1 cellular context compared by ENCODE assay signal in the genomic region with DNA sequence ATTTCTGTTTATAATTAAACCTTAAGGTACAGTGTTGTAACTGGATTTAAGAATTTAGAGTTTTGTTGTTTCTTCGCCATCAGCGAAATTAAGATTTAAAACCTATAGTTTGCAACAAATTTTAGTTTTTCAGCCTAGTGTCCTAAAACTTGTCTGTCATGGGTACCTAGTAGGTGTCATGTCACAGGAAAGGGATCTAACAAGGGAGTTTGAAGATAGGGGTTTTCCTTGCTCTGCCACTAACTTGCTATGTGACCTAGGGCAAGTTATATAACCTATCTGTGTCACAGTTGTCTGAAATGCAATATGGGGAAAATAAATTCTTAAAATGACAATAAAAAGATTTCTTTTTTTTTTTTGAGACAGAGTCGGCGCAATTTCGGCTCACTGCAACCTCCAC.
TF ChIP-seq lines count a peak whose summit lies in the region.

No MANE protein-coding gene starts in this region.

TF ChIP-seq in IMR-90, 13 proteins besides CTCF, POLR2A, EP300 and RAD21 (continued from another document):
- TF ChIP-seq, protein P1, sequence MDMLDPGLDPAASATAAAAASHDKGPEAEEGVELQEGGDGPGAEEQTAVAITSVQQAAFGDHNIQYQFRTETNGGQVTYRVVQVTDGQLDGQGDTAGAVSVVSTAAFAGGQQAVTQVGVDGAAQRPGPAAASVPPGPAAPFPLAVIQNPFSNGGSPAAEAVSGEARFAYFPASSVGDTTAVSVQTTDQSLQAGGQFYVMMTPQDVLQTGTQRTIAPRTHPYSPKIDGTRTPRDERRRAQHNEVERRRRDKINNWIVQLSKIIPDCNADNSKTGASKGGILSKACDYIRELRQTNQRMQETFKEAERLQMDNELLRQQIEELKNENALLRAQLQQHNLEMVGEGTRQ (IDR thresholded peaks at IDR 0.05; ENCODE audit: low read depth, low read length), result no peak
- TF ChIP-seq SMC3 (IDR thresholded peaks at IDR 0.05; ENCODE audit: low read depth, low read length), result no peak
- no peak for TF ChIP-seq MAFK (IDR thresholded peaks at IDR 0.05; ENCODE audit: low read depth, low read length)
- TF ChIP-seq, protein P2, sequence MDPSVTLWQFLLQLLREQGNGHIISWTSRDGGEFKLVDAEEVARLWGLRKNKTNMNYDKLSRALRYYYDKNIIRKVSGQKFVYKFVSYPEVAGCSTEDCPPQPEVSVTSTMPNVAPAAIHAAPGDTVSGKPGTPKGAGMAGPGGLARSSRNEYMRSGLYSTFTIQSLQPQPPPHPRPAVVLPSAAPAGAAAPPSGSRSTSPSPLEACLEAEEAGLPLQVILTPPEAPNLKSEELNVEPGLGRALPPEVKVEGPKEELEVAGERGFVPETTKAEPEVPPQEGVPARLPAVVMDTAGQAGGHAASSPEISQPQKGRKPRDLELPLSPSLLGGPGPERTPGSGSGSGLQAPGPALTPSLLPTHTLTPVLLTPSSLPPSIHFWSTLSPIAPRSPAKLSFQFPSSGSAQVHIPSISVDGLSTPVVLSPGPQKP (IDR thresholded peaks at IDR 0.05; ENCODE audit: borderline replicate concordance, low read depth, low read length), result no peak
- no peak for TF ChIP-seq MAZ (IDR thresholded peaks at IDR 0.05; ENCODE audit: borderline replicate concordance, low read depth, low read length)
- TF ChIP-seq CHD1 (IDR thresholded peaks at IDR 0.05; ENCODE audit: low read depth, low read length), result no peak
- no peak for TF ChIP-seq FOS (IDR thresholded peaks at IDR 0.05; ENCODE audit: low read depth, low read length)
